8 cellular contexts compared by ENCODE assay signal in the genomic region with DNA sequence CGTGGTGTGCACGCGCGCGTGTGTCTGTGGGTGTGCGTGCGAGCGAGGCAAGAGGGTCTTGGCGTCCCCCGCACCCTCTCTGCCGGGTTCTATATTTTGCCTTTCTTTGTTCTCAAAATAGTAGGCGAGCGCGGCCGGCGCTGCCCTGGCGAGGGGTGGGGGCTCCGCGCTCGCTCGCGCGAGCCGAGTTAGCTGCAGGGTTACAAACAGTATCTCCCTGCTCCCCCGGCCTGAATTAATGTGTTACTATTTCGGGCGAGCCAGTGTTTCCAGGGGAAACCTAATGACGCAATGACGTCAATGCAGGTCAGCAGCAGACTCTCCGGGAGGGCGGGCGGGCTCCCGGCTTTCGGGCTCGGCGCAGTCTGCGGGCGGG.
DNase-seq lines count a peak whose midpoint lies in the region; ATAC-seq and TF ChIP-seq lines count a peak whose summit lies in the region.

No MANE protein-coding gene starts in this region.

- peak overlapping the region; percentile 27 for H3K4me3 ChIP-seq in astrocyte of the spinal cord (ENCODE audit: low read depth, low read length)
- H3K4me3 ChIP-seq in skeletal muscle satellite cell (ENCODE audit: low read length), result peak overlapping the region; percentile 67

- H3K4me1 ChIP-seq in skeletal muscle satellite cell (ENCODE audit: control insufficient read depth, insufficient read depth, low read length), result peaks cover 41% of the 10 kb centered on the region

- ATAC-seq in HG02938 (IDR thresholded peaks at IDR 0.05; ENCODE audit: unreplicated experiment) (no peak), HG02623 (IDR thresholded peaks at IDR 0.05; ENCODE audit: unreplicated experiment) (no peak)

- no peaks in the 10 kb centered on the region for H3K36me3 ChIP-seq in skeletal muscle satellite cell (ENCODE audit: insufficient read depth, low read length)

- H3K9me3 ChIP-seq in skeletal muscle satellite cell (replicated peaks; ENCODE audit: low read length), result no peaks in the 10 kb centered on the region

- no peak for TF ChIP-seq CTCF in astrocyte of the spinal cord (IDR thresholded peaks at IDR 0.05; ENCODE audit: low read depth, low read length)

- in situ Hi-C loops in astrocyte of the spinal cord (cut with HindIII; ENCODE audit: low sequenced_read_pairs), result no loop called here

- DNase-seq in stimulated activated CD4-positive, alpha-beta T cell treated with anti-CD3 and anti-CD28 coated beads, Interleukin-4, amount 100 ng/mL, for 1 hour, result peak; percentile 6
- DNase-seq in stimulated activated CD4-positive, alpha-beta T cell treated with anti-CD3 and anti-CD28 coated beads, Interleukin-4, amount 100 ng/mL, for 24 hours, result no peak
- DNase-seq in NCI-H446 (lab: John Stamatoyannopoulos, UW), result peak; percentile 55 to 57
- DNase-seq in astrocyte of the spinal cord (ENCODE audit: low read depth, low spot score), result peak; percentile 77
- DNase-seq in iPS-NIHi11 (ENCODE audit: low spot score), result peak; percentile 73

- peaks cover 73% of the 10 kb centered on the region for H3K27me3 ChIP-seq in skeletal muscle satellite cell (ENCODE audit: control insufficient read depth, insufficient read depth, low read length)

- peak overlapping the region; percentile 76 for H3K4me2 ChIP-seq in skeletal muscle satellite cell (ENCODE audit: low read length)

- H3K9ac ChIP-seq in skeletal muscle satellite cell (ENCODE audit: low read depth, low read length), result peak overlapping the region; percentile 4
